Comparison of ENCODE assay signal across 1 cellular context in the genomic region with DNA sequence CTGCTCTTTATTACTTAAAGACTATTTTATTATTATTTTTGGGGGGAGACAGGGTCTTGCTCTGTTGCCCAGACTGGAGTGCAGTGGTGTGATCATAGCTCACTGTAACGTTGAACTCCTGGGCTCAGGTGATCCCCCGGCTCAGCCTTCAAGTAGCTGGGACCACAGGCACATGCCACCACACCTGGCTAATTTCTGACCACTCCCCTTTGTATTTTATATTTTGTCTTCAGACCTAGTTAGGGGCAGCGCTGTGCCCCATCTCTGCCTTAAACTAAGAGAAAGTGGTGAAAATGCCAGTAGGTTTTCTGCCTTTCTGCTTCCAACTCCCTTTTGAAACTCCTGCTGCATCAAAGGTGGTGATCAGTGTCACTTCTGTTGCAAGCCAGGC.
TF ChIP-seq lines count a peak whose summit lies in the region.

No MANE protein-coding gene starts in this region.

TF ChIP-seq in H1, 55 proteins besides CTCF, POLR2A, EP300 and RAD21 (continued from another document):
- TF ChIP-seq TCF12 (IDR thresholded peaks at IDR 0.05; ENCODE audit: low read depth, low read length), result no peak
- TF ChIP-seq, protein P1, sequence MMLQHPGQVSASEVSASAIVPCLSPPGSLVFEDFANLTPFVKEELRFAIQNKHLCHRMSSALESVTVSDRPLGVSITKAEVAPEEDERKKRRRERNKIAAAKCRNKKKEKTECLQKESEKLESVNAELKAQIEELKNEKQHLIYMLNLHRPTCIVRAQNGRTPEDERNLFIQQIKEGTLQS (IDR thresholded peaks at IDR 0.05; ENCODE audit: insufficient read depth, low read depth, low read length), result no peak
- TF ChIP-seq POLR2AphosphoS5 (IDR thresholded peaks at IDR 0.05; ENCODE audit: low read depth, low read length), result no peak
- no peak for TF ChIP-seq SP1 (IDR thresholded peaks at IDR 0.05; ENCODE audit: low read depth, low read length)
- TF ChIP-seq FOSL1 (IDR thresholded peaks at IDR 0.05; ENCODE audit: insufficient read depth, low read depth, low read length), result no peak
- TF ChIP-seq RNF2 (IDR thresholded peaks at IDR 0.05; ENCODE audit: borderline replicate concordance, low read depth, low read length, missing control alignments, poor library complexity, severe bottlenecking), result no peak
- no peak for TF ChIP-seq RBBP5 (IDR thresholded peaks at IDR 0.05; ENCODE audit: borderline replicate concordance, low read depth, low read length)
- TF ChIP-seq ZNF274 (IDR thresholded peaks at IDR 0.05; ENCODE audit: borderline replicate concordance, extremely low read depth, low read length), result no peak
- TF ChIP-seq RFX5 (IDR thresholded peaks at IDR 0.05; ENCODE audit: borderline replicate concordance, low read depth, low read length), result no peak
- TF ChIP-seq, protein P2, sequence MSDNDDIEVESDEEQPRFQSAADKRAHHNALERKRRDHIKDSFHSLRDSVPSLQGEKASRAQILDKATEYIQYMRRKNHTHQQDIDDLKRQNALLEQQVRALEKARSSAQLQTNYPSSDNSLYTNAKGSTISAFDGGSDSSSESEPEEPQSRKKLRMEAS (IDR thresholded peaks at IDR 0.05), result no peak
- no peak for TF ChIP-seq CREB1 (IDR thresholded peaks at IDR 0.05)
- TF ChIP-seq CEBPB (IDR thresholded peaks at IDR 0.05; ENCODE audit: low read depth, low read length), result no peak
